In genomic region chr14:68896132-68896531, GRCh38 we compare ENCODE assay signal across 14 cellular contexts.
DNase-seq lines count a peak whose midpoint lies in the region; ATAC-seq, FAIRE-seq and TF ChIP-seq lines count a peak whose summit lies in the region.
"Had no signal": no experiment of that assay in that cellular context is flagged by ENCODE, and none has a peak within 500 bp of the region (broad histone marks: within the 10 kb centered on the region; RNA-seq: fewer than 3 reads in every experiment).

No MANE protein-coding gene starts in this region.

- TF ChIP-seq RAD21 in A549 (conservative IDR thresholded peaks at IDR 0.05 in 1 of 2, IDR thresholded peaks at IDR 0.05 in 1 of 2) = no peak

- ATAC-seq in A549 = peak in 1 of 2 experiments; percentile 40; a peak in 2 of 6 replicates
- no peak for ATAC-seq in HG02852 (IDR thresholded peaks at IDR 0.05; ENCODE audit: unreplicated experiment)

- H3K9me3 ChIP-seq in A549 = no peaks in the 10 kb centered on the region
- no peaks in the 10 kb centered on the region for H3K9me3 ChIP-seq in ascending aorta
- H3K9me3 ChIP-seq: testis had no signal

- H3K27ac ChIP-seq in A549 = no peak overlapping the region
- H3K27ac ChIP-seq in ascending aorta = peak overlapping the region; percentile 81 to 87
- H3K27ac ChIP-seq: testis had no signal

- peaks cover 88 to 89% of the 10 kb centered on the region in 2 donors for H3K36me3 ChIP-seq in ascending aorta

- TF ChIP-seq POLR2A in A549 (IDR thresholded peaks at IDR 0.05; ENCODE audit: low read length) = no peak

- CTCF ChIA-PET in A549 (lab: Yijun Ruan, JAX) = interaction anchor here (1.0 to 13.2 kb wide), 11 partner anchors 9 to 233 kb away, joined by 3 to 110 read pairs (median 5); no protein-coding TSS in a partner anchor

- POLR2A ChIA-PET in A549 (lab: Yijun Ruan, JAX) = no interaction called here

- DNase-seq in A549 (ENCODE audit: low read depth in 1 of 2, low spot score in 1 of 2) = no peak
- no peak for DNase-seq in GM20000 (ENCODE audit: low spot score)
- no peak for DNase-seq in ascending aorta (ENCODE audit: low spot score in 2 of 2)
- peak; percentile 14 for DNase-seq in iris pigment epithelial cell (ENCODE audit: low read depth)
- no peak for DNase-seq in SKM-1 treated with dmso at 0.1 percent for 144 hours (lab: John Stamatoyannopoulos, UW; ENCODE audit: unreplicated experiment)
- DNase-seq in T-helper 1 cell = no peak
- DNase-seq in OCI-M1 (lab: John Stamatoyannopoulos, UW) = no peak
- DNase-seq: activated CD4-positive, alpha-beta T cell treated with anti-CD3 and anti-CD28 coated beads, Interleukin-2, amount 50 U/mL, for 4 hours; activated naive CD8-positive, alpha-beta T cell treated with anti-CD3 and anti-CD28 coated beads, Interleukin-2, amount 10 ng/mL, durations not matched to agents 7 days and 5 days; immature natural killer cell; SHP77 treated with DMSO at 0.1 percent for 48 hours; testis had no signal

- WGBS in A549 (ENCODE audit: missing lambda C conversion rate) = 85% methylated on average over 9 of the region's 9 CpGs

- TF ChIP-seq CTCF in A549 (IDR thresholded peaks at IDR 0.05) = peak; percentile 19; the same call in 1 of the 3 replicates
- peak; percentile 3 for TF ChIP-seq CTCF in GM20000 (IDR thresholded peaks at IDR 0.05; ENCODE audit: extremely low read depth, missing control alignments)
- TF ChIP-seq CTCF in ascending aorta (IDR thresholded peaks at IDR 0.05) = peak in 2 of 3 experiments; percentile 26 to 34

- H3K27me3 ChIP-seq in ascending aorta = no peaks in the 10 kb centered on the region
- H3K27me3 ChIP-seq: testis had no signal

- TF ChIP-seq EP300 in A549 (IDR thresholded peaks at IDR 0.05) = no peak

- H3K4me2 ChIP-seq in A549 = no peak overlapping the region

- intact Hi-C loops in ascending aorta (cut with DNase I) = no loop called here

- H3K4me3 ChIP-seq in A549 = no peak overlapping the region
- no peak overlapping the region for H3K4me3 ChIP-seq in ascending aorta
- H3K4me3 ChIP-seq: testis had no signal

- H3K4me1 ChIP-seq in A549 (0 out of 3 replicates have a peak, but pooled peaks cover 4% of the 10 kb centered on the region), ascending aorta (peaks cover 6 to 55% of the 10 kb centered on the region in 2 donors)
- H3K4me1 ChIP-seq: testis had no signal

- no peak for FAIRE-seq in A549 (lab: Jason Lieb, UNC)
- FAIRE-seq: endometrium had no signal

TF ChIP-seq in A549, 52 proteins besides CTCF, POLR2A, EP300 and RAD21:
- TF ChIP-seq CBX8 (IDR thresholded peaks at IDR 0.05) (no peak), HOXA7 (CRISPR knock-in tag; IDR thresholded peaks at IDR 0.05) (no peak), HDAC2 (IDR thresholded peaks at IDR 0.05) (no peak), FOSL2 (IDR thresholded peaks at IDR 0.05) (no peak), FOSL2 (CRISPR knock-in tag; IDR thresholded peaks at IDR 0.05) (no peak), FOSB (CRISPR knock-in tag; IDR thresholded peaks at IDR 0.05) (no peak), ATOH8 (CRISPR knock-in tag; IDR thresholded peaks at IDR 0.05; ENCODE audit: low read depth) (no peak), HEYL (CRISPR knock-in tag; IDR thresholded peaks at IDR 0.05) (no peak), ZC3H11A (IDR thresholded peaks at IDR 0.05) (no peak), KDM1A (IDR thresholded peaks at IDR 0.05; ENCODE audit: low read depth) (no peak), ZSCAN20 (CRISPR knock-in tag; IDR thresholded peaks at IDR 0.05) (no peak)
- TF ChIP-seq, protein P1, sequence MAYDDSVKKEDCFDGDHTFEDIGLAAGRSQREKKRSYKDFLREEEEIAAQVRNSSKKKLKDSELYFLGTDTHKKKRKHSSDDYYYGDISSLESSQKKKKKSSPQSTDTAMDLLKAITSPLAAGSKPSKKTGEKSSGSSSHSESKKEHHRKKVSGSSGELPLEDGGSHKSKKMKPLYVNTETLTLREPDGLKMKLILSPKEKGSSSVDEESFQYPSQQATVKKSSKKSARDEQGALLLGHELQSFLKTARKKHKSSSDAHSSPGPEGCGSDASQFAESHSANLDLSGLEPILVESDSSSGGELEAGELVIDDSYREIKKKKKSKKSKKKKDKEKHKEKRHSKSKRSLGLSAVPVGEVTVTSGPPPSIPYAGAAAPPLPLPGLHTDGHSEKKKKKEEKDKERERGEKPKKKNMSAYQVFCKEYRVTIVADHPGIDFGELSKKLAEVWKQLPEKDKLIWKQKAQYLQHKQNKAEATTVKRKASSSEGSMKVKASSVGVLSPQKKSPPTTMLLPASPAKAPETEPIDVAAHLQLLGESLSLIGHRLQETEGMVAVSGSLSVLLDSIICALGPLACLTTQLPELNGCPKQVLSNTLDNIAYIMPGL (CRISPR knock-in tag; IDR thresholded peaks at IDR 0.05; ENCODE audit: borderline replicate concordance) = no peak
- TF ChIP-seq, protein P2, sequence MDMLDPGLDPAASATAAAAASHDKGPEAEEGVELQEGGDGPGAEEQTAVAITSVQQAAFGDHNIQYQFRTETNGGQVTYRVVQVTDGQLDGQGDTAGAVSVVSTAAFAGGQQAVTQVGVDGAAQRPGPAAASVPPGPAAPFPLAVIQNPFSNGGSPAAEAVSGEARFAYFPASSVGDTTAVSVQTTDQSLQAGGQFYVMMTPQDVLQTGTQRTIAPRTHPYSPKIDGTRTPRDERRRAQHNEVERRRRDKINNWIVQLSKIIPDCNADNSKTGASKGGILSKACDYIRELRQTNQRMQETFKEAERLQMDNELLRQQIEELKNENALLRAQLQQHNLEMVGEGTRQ (IDR thresholded peaks at IDR 0.05) = no peak

Comparison
In these comparisons a context has a peak if more than half of its experiments do, and no peak if none do; other contexts are left out.
1. H3K27ac ChIP-seq: peak in ascending aorta (2 of 2); none in A549 (0 of 2).
2. Peak in every context shown above with its lines, with median percentiles within 50 percentile points of each other: CTCF ChIP-seq.